ENCODE assay signal across 24 cellular contexts in the genomic region with DNA sequence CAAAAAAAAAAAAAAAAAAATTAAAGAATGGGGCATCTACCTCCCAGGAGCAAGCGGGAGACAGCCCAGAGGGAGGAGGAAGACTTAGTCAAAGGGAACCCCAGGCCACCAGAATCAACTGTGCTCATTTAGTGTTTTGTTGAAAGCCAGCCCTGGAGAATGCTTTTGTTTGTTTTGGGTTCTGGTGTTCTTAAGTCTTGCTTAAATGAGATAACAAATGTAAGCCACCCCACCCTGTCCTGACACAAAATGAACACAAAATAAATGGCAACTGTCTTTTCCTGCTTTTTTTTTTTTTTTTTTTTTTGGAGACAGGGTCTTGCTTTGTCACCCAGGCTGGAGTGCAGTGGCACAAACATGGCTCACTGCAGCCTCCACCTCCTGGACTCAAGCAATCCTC.
"Had no signal": no experiment of that assay in that cellular context is flagged by ENCODE, and none has a peak within 500 bp of the region (broad histone marks: within the 10 kb centered on the region; RNA-seq: fewer than 3 reads in every experiment).

No MANE protein-coding gene starts in this region.

- H3K4me3 ChIP-seq: colonic mucosa, esophagus squamous epithelium, heart right ventricle, left lung, ovary, psoas muscle, right lobe of liver, suprapubic skin, transverse colon, vagina had no signal

- H3K4me3 Mint-ChIP-seq: dendritic cell treated with granulocyte-macrophage colony-stimulating factor and Interleukin-4, amounts not matched to agents 40 ng/mL and 50 ng/mL, for 4 days; naive thymus-derived CD8-positive, alpha-beta T cell; nephron progenitor cell; stimulated activated naive CD8-positive, alpha-beta T cell treated with anti-CD3 and anti-CD28 coated beads, Interleukin-15, amount 100 ng/mL, for 72 hours had no signal

- H3K27me3 ChIP-seq: colonic mucosa, esophagus squamous epithelium, heart right ventricle, left lung, ovary, right lobe of liver, suprapubic skin, transverse colon, vagina had no signal

- H3K27me3 Mint-ChIP-seq: dendritic cell treated with granulocyte-macrophage colony-stimulating factor and Interleukin-4, amounts not matched to agents 40 ng/mL and 50 ng/mL, for 4 days; naive thymus-derived CD8-positive, alpha-beta T cell; stimulated activated naive CD8-positive, alpha-beta T cell treated with anti-CD3 and anti-CD28 coated beads, Interleukin-15, amount 100 ng/mL, for 72 hours had no signal

- H3K4me1 ChIP-seq: colonic mucosa, esophagus squamous epithelium, psoas muscle, right lobe of liver, suprapubic skin, transverse colon, vagina had no signal

- H3K36me3 Mint-ChIP-seq: naive thymus-derived CD8-positive, alpha-beta T cell had no signal

- ATAC-seq: heart right ventricle; left cardiac atrium; left lung; naive thymus-derived CD8-positive, alpha-beta T cell; psoas muscle; right lobe of liver; stimulated activated naive CD8-positive, alpha-beta T cell treated with anti-CD3 and anti-CD28 coated beads, Interleukin-15, amount 100 ng/mL, for 72 hours had no signal

- H3K9me3 ChIP-seq: colonic mucosa, esophagus squamous epithelium, heart right ventricle, left lung, ovary, psoas muscle, right lobe of liver, suprapubic skin, transverse colon, vagina had no signal

- DNase-seq: colonic mucosa; effector CD8-positive, alpha-beta T cell; esophagus squamous epithelium; foreskin melanocyte; glutamatergic neuron; heart right ventricle; hippocampal formation; left cardiac atrium; left lung; naive thymus-derived CD8-positive, alpha-beta T cell; nephron progenitor cell; occipital lobe; ovary; psoas muscle; right lobe of liver; stimulated activated CD4-positive, alpha-beta T cell treated with anti-CD3 and anti-CD28 coated beads, Interleukin-15, amount 100 ng/mL, for 24 hours; stimulated activated CD4-positive, alpha-beta T cell treated with anti-CD3 and anti-CD28 coated beads, Interleukin-4, amount 100 ng/mL, for 1 hour; stimulated activated CD8-positive, alpha-beta memory T cell treated with anti-CD3 and anti-CD28 coated beads, Interleukin-4, amount 100 ng/mL, for 48 hours; stimulated activated naive CD4-positive, alpha-beta T cell; stimulated activated naive CD8-positive, alpha-beta T cell treated with anti-CD3 and anti-CD28 coated beads, Interleukin-15, amount 100 ng/mL, for 72 hours; transverse colon had no signal

- H3K27ac Mint-ChIP-seq: naive thymus-derived CD8-positive, alpha-beta T cell; nephron progenitor cell; stimulated activated naive CD8-positive, alpha-beta T cell treated with anti-CD3 and anti-CD28 coated beads, Interleukin-15, amount 100 ng/mL, for 72 hours had no signal

- H3K27ac ChIP-seq: colonic mucosa, esophagus squamous epithelium, heart right ventricle, left lung, ovary, psoas muscle, right lobe of liver, suprapubic skin, transverse colon, vagina had no signal
